In genomic region chr17:81702934-81703746, GRCh38 we compare ENCODE assay signal across 8 cellular contexts. TPM values are rescaled to one million over a fixed set of nuclear protein-coding genes. Genes with fewer than 3 reads are reported as not detected.
DNase-seq lines count a peak whose midpoint lies in the region; ATAC-seq, FAIRE-seq and TF ChIP-seq lines count a peak whose summit lies in the region.

Gene MRPL12, plus strand, starts transcription at chr17:81703367. Its CDS starts 135 bp downstream, at chr17:81703502.

- no peaks in the 10 kb centered on the region for H3K9me3 Mint-ChIP-seq in activated CD8-positive, alpha-beta memory T cell treated with anti-CD3 and anti-CD28 coated beads, Interleukin-2, amount 10 ng/mL, durations not matched to agents 7 days and 5 days (ENCODE audit: low read depth)
- H3K9me3 Mint-ChIP-seq in endodermal cell, result no peaks in the 10 kb centered on the region

- H3K9ac ChIP-seq in endodermal cell (ENCODE audit: extremely low read depth, low read length, poor library complexity, severe bottlenecking), result peak within 1 kb of the TSS; percentile 99

- DNase-seq in COLO668 (lab: John Stamatoyannopoulos, UW; ENCODE audit: unreplicated experiment), result peak; percentile 94
- peak; percentile 95 for DNase-seq in HTR-8/SVneo (ENCODE audit: insufficient read length, low spot score)
- peak; percentile 90 for DNase-seq in NOMO-1 treated with DMSO at 0.1 percent for 48 hours (lab: John Stamatoyannopoulos, UW; ENCODE audit: unreplicated experiment)
- DNase-seq in activated CD8-positive, alpha-beta memory T cell treated with anti-CD3 and anti-CD28 coated beads, Interleukin-2, amount 10 ng/mL, durations not matched to agents 7 days and 5 days, result peak; percentile 95
- DNase-seq in endodermal cell, result peak; percentile 99
- DNase-seq in mesenteric fat pad (ENCODE audit: low spot score), result peak; percentile 98
- peak; percentile 80 for DNase-seq in stimulated activated CD8-positive, alpha-beta memory T cell treated with anti-CD3 and anti-CD28 coated beads, Interleukin-15, amount 100 ng/mL, for 1 hour (ENCODE audit: low read depth)

- peaks cover 65% of the 10 kb centered on the region for H3K36me3 ChIP-seq in endodermal cell (ENCODE audit: control insufficient read depth, insufficient read depth, low read length)

- ATAC-seq in GM19468 (IDR thresholded peaks at IDR 0.05; ENCODE audit: extremely low read depth, unreplicated experiment), result peak; percentile 66
- peak; percentile 89 for ATAC-seq in activated CD8-positive, alpha-beta memory T cell treated with anti-CD3 and anti-CD28 coated beads, Interleukin-2, amount 10 ng/mL, durations not matched to agents 7 days and 5 days

- CTCF ChIA-PET in activated CD8-positive, alpha-beta memory T cell treated with anti-CD3 and anti-CD28 coated beads, Interleukin-2, amount 10 ng/mL, durations not matched to agents 7 days and 5 days (lab: Charles Lee), result interaction anchor here (0.6 to 3.2 kb wide), 14 partner anchors 8 to 685 kb away, joined by 3 to 9 read pairs (median 4); partner anchors contain the start of genes ARL16 and HGS

- peak within 1 kb of the TSS; percentile 90 for H3K4me3 Mint-ChIP-seq in activated CD8-positive, alpha-beta memory T cell treated with anti-CD3 and anti-CD28 coated beads, Interleukin-2, amount 10 ng/mL, durations not matched to agents 7 days and 5 days
- peak within 1 kb of the TSS; percentile 92 for H3K4me3 Mint-ChIP-seq in endodermal cell

- peak within 1 kb of the TSS; percentile 93 for H3K27ac Mint-ChIP-seq in activated CD8-positive, alpha-beta memory T cell treated with anti-CD3 and anti-CD28 coated beads, Interleukin-2, amount 10 ng/mL, durations not matched to agents 7 days and 5 days
- peak within 1 kb of the TSS; percentile 96 for H3K27ac Mint-ChIP-seq in endodermal cell

- H3K36me3 Mint-ChIP-seq in activated CD8-positive, alpha-beta memory T cell treated with anti-CD3 and anti-CD28 coated beads, Interleukin-2, amount 10 ng/mL, durations not matched to agents 7 days and 5 days, result peaks cover 49% of the 10 kb centered on the region
- peaks cover 57% of the 10 kb centered on the region for H3K36me3 Mint-ChIP-seq in endodermal cell (ENCODE audit: low read depth)

- H3K4me3 ChIP-seq in endodermal cell (ENCODE audit: low read length), result peak within 1 kb of the TSS; percentile 98

- H3K27me3 Mint-ChIP-seq in activated CD8-positive, alpha-beta memory T cell treated with anti-CD3 and anti-CD28 coated beads, Interleukin-2, amount 10 ng/mL, durations not matched to agents 7 days and 5 days, result no peaks in the 10 kb centered on the region
- no peaks in the 10 kb centered on the region for H3K27me3 Mint-ChIP-seq in endodermal cell (ENCODE audit: insufficient read depth)

- no peaks in the 10 kb centered on the region for H3K4me1 ChIP-seq in endodermal cell (ENCODE audit: control insufficient read depth, insufficient read depth, low read length)

- FAIRE-seq in HTR-8/SVneo (lab: Jason Lieb, UNC), result peak; percentile 97

- H3K27ac ChIP-seq in endodermal cell (ENCODE audit: low read depth, low read length), result peak within 1 kb of the TSS; percentile 85

- H3K27me3 ChIP-seq in endodermal cell (ENCODE audit: control insufficient read depth, insufficient read depth, low read length, poor library complexity, severe bottlenecking), result no peaks in the 10 kb centered on the region

- WGBS in endodermal cell (ENCODE audit: insufficient coverage in 1 of 2, insufficient read length in 1 of 2), 2 experiments, result 0% methylated on average over 80 to 102 of the region's 102 CpGs

- no peaks in the 10 kb centered on the region for H3K9me3 ChIP-seq in endodermal cell (ENCODE audit: control insufficient read depth, low read length)

- H3K4me1 Mint-ChIP-seq in activated CD8-positive, alpha-beta memory T cell treated with anti-CD3 and anti-CD28 coated beads, Interleukin-2, amount 10 ng/mL, durations not matched to agents 7 days and 5 days, result peaks cover 36% of the 10 kb centered on the region
- H3K4me1 Mint-ChIP-seq in endodermal cell, result peaks cover 7% of the 10 kb centered on the region

- peak; percentile 26 for TF ChIP-seq CTCF in endodermal cell (conservative IDR thresholded peaks at IDR 0.05)

RNA-seq across cellular contexts. Expression of gene MRPL12, which starts in this region (rescaled TPM):
- total RNA-seq in activated CD8-positive, alpha-beta memory T cell treated with anti-CD3 and anti-CD28 coated beads, Interleukin-2, amount 10 ng/mL, durations not matched to agents 7 days and 5 days, result 100 to 1,000 TPM; 102 to 126 TPM
- total RNA-seq in endodermal cell (100 to 1,000 TPM in 1 of 2 donors, 10 to 100 TPM in 1; 99.4 to 105 TPM), mesenteric fat pad (60.7 TPM)
- polyA plus RNA-seq in endodermal cell (2013, experiment 1 of 2), result 71.3 TPM
- 64.8 TPM for polyA plus RNA-seq in endodermal cell (2013, experiment 2 of 2)

Comparison
In these comparisons a context has a peak if more than half of its experiments do, and no peak if none do; other contexts are left out.
1. Peak in every context shown above with its lines: DNase-seq, ATAC-seq, H3K4me3 ChIP-seq and H3K27ac ChIP-seq.